ENCODE assay signal across 1 cellular context in the genomic region with DNA sequence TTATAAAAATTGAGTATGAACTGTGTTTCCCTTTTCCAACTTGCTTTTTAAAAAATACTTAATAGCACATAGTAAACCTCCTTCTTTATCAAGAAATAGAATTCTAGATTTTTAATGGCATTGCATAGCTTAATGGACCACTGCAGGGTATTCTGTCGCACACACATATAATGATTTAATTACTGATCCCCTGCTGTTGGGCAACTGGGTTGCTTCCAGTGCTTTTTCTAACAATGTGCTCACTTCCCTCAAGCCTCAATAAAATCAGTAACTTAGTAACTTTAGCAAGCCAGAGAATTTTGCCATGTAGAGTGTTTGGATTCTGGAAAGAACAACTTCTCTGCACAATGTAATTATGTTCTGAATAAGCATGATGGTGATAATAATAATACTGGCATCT.
TF ChIP-seq lines count a peak whose summit lies in the region.

No MANE protein-coding gene starts in this region.

TF ChIP-seq in IMR-90, 13 proteins besides CTCF, POLR2A, EP300 and RAD21 (continued from another document):
- TF ChIP-seq USF2 (IDR thresholded peaks at IDR 0.05; ENCODE audit: low read depth, low read length) (no peak), MAZ (IDR thresholded peaks at IDR 0.05; ENCODE audit: borderline replicate concordance, low read depth, low read length) (no peak), SMC3 (IDR thresholded peaks at IDR 0.05; ENCODE audit: low read depth, low read length) (no peak), FOS (IDR thresholded peaks at IDR 0.05; ENCODE audit: low read depth, low read length) (no peak), RFX5 (IDR thresholded peaks at IDR 0.05; ENCODE audit: low read depth, low read length) (no peak)
